ENCODE assay signal across 22 cellular contexts in genomic region chr10:50331486-50331885, GRCh38.
DNase-seq lines count a peak whose midpoint lies in the region; ATAC-seq, FAIRE-seq and TF ChIP-seq lines count a peak whose summit lies in the region.
"Had no signal": no experiment of that assay in that cellular context is flagged by ENCODE, and none has a peak within 500 bp of the region (broad histone marks: within the 10 kb centered on the region; RNA-seq: fewer than 3 reads in every experiment).

No MANE protein-coding gene starts in this region.

- no peaks in the 10 kb centered on the region for H3K27me3 Mint-ChIP-seq in nephron progenitor cell (ENCODE audit: low read depth, poor library complexity)
- H3K27me3 Mint-ChIP-seq: B cell; CD4-positive, alpha-beta T cell had no signal

- no peak overlapping the region for H3K4me3 Mint-ChIP-seq in nephron progenitor cell
- H3K4me3 Mint-ChIP-seq: B cell; CD4-positive, alpha-beta T cell had no signal

- H3K4me3 ChIP-seq in HepG2 (replicated peaks in 1 of 3; ENCODE audit: insufficient read depth in 1 of 3, low read depth in 2 of 3, low read length in 3 of 3) (no peak overlapping the region), right lobe of liver (no peak overlapping the region), K562 (no peak overlapping the region), right atrium auricular region (no peak overlapping the region), PC-9 (no peak overlapping the region), tibial artery (no peak overlapping the region)
- H3K4me3 ChIP-seq: BLaER1 had no signal

- no peaks in the 10 kb centered on the region for H3K27me3 ChIP-seq in HepG2 (ENCODE audit: control insufficient read depth in 1 of 2, insufficient read depth in 2 of 2, low read length in 2 of 2)
- no peaks in the 10 kb centered on the region for H3K27me3 ChIP-seq in right lobe of liver
- H3K27me3 ChIP-seq in K562 (ENCODE audit: control insufficient read depth in 2 of 2, insufficient read depth in 2 of 2, low read length in 2 of 2) = no peaks in the 10 kb centered on the region
- no peaks in the 10 kb centered on the region for H3K27me3 ChIP-seq in right atrium auricular region
- no peaks in the 10 kb centered on the region for H3K27me3 ChIP-seq in PC-9 (ENCODE audit: insufficient read depth, low read depth)
- no peaks in the 10 kb centered on the region for H3K27me3 ChIP-seq in tibial artery
- H3K27me3 ChIP-seq: BLaER1 had no signal

- H2AFZ ChIP-seq in HepG2 (ENCODE audit: low read length) (no peak overlapping the region), K562 (ENCODE audit: low read depth, low read length) (peak overlapping the region; percentile 19; the same call in 1 of the 2 replicates), PC-9 (no peak overlapping the region)

- 0 out of 2 replicates have a peak, but pooled peaks cover 10% of the 10 kb centered on the region for H3K9me2 ChIP-seq in PC-9 (ENCODE audit: insufficient read depth)

- no peak overlapping the region for H3K4me2 ChIP-seq in HepG2 (ENCODE audit: low read depth, low read length)
- H3K4me2 ChIP-seq in K562 (ENCODE audit: insufficient read depth, low read length) = peak overlapping the region; percentile 51
- no peak overlapping the region for H3K4me2 ChIP-seq in PC-9
- H3K4me2 ChIP-seq: BLaER1 had no signal

- no peaks in the 10 kb centered on the region for H4K20me1 ChIP-seq in HepG2 (ENCODE audit: insufficient read depth, low read length)
- no peaks in the 10 kb centered on the region for H4K20me1 ChIP-seq in K562 (replicated peaks; ENCODE audit: control insufficient read depth, insufficient read depth, low read length)
- H4K20me1 ChIP-seq in PC-9 (ENCODE audit: insufficient read depth) = no peaks in the 10 kb centered on the region
- H4K20me1 ChIP-seq: BLaER1 had no signal

- no peaks in the 10 kb centered on the region for H3K4me1 ChIP-seq in HepG2 (ENCODE audit: insufficient read depth, low read length)
- H3K4me1 ChIP-seq in right lobe of liver = no peaks in the 10 kb centered on the region
- peaks cover 22 to 78% of the 10 kb centered on the region in 2 experiments for H3K4me1 ChIP-seq in K562 (replicated peaks in 1 of 2; ENCODE audit: control insufficient read depth in 2 of 2, insufficient read depth in 2 of 2, low read length in 2 of 2)
- peaks cover 0 to 17% of the 10 kb centered on the region in 2 donors for H3K4me1 ChIP-seq in right atrium auricular region
- peaks cover 4% of the 10 kb centered on the region; the same call in 1 of the 2 replicates for H3K4me1 ChIP-seq in PC-9 (replicated peaks; ENCODE audit: insufficient read depth)
- peaks cover 0 to 20% (median 6%) of the 10 kb centered on the region in 4 donors for H3K4me1 ChIP-seq in tibial artery

- in situ Hi-C loops in HepG2 (cut with HindIII; ENCODE audit: extremely low pct_ligation_motif_present, low pct_unique_long_range_greater_than_20kb) = no loop called here
- in situ Hi-C loops in K562 (cut with MboI) = no loop called here

- H3K36me3 ChIP-seq in HepG2 (replicated peaks in 1 of 2; ENCODE audit: control insufficient read depth in 1 of 2, insufficient read depth in 2 of 2, low read length in 2 of 2) = no peaks in the 10 kb centered on the region; a peak in 1 of 5 replicates
- H3K36me3 ChIP-seq in right lobe of liver = peaks cover 0 to 4% (median 0%) of the 10 kb centered on the region in 4 donors
- peaks cover 60% of the 10 kb centered on the region for H3K36me3 ChIP-seq in K562 (ENCODE audit: control insufficient read depth, insufficient read depth, low read length)
- H3K36me3 ChIP-seq in right atrium auricular region = no peaks in the 10 kb centered on the region
- H3K36me3 ChIP-seq in PC-9 (ENCODE audit: low read depth) = peaks cover 14% of the 10 kb centered on the region; the same call in 1 of the 2 replicates
- H3K36me3 ChIP-seq in tibial artery = peaks cover 0 to 6% (median 0%) of the 10 kb centered on the region in 3 donors
- H3K36me3 ChIP-seq: BLaER1 had no signal

- POLR2A ChIA-PET in HepG2 (lab: Yijun Ruan, JAX) (no interaction called here), K562 (lab: Yijun Ruan, JAX) (interaction anchor here (0.6 to 2.8 kb wide), 8 partner anchors 10 to 288 kb away, joined by 3 to 14 read pairs (median 5); no protein-coding TSS in a partner anchor), PC-9 (lab: Charles Lee; ENCODE audit: unreplicated experiment) (interaction anchor here (0.8 kb wide), 1 partner anchor 67 kb away, joined by 3 read pairs; no protein-coding TSS in a partner anchor)

- TF ChIP-seq RAD21 in HepG2 (CRISPR knock-in tag; IDR thresholded peaks at IDR 0.05) (no peak), K562 (CRISPR knock-in tag; conservative IDR thresholded peaks at IDR 0.05 in 1 of 2, IDR thresholded peaks at IDR 0.05 in 1 of 2) (no peak)

- H3F3A ChIP-seq in PC-9 (ENCODE audit: insufficient read depth, low read depth) = peaks cover 9% of the 10 kb centered on the region; the same call in 1 of the 2 replicates

- H3K4me1 Mint-ChIP-seq in nephron progenitor cell = no peaks in the 10 kb centered on the region

- FAIRE-seq in HepG2 (lab: Jason Lieb, UNC) = no peak
- no peak for FAIRE-seq in K562 (lab: Jason Lieb, UNC)
- FAIRE-seq: A204.1, GM12892 had no signal

- intact Hi-C loops in HepG2 (cut with micrococcal nuclease; ENCODE audit: unreplicated experiment) = no loop called here
- intact Hi-C loops in right lobe of liver (cut with DNase I) = no loop called here
- intact Hi-C loops in K562 (cut with micrococcal nuclease) = no loop called here
- intact Hi-C loops in PC-9 (cut with micrococcal nuclease; ENCODE audit: unreplicated experiment) = no loop called here
- intact Hi-C loops in tibial artery (cut with DNase I; ENCODE audit: low total_unique reads) = no loop called here

- no peaks in the 10 kb centered on the region for H3K36me3 Mint-ChIP-seq in nephron progenitor cell (ENCODE audit: low read depth)

- WGBS in HepG2 (ENCODE audit: low lambda C conversion rate) = 99% methylated on average over 2 of the region's 2 CpGs
- WGBS in right lobe of liver (ENCODE audit: insufficient coverage, low coverage, low lambda C conversion rate, missing lambda C conversion rate) = 92% methylated on average over 1 of the region's 2 CpGs
- WGBS in K562 (ENCODE audit: insufficient coverage, low coverage, missing lambda C conversion rate) = 30% methylated on average over 2 of the region's 2 CpGs

- H3K27ac Mint-ChIP-seq in nephron progenitor cell = peak overlapping the region; percentile 1
- H3K27ac Mint-ChIP-seq: B cell; CD4-positive, alpha-beta T cell had no signal

- DNase-seq in HepG2 (ENCODE audit: low spot score) = peak; percentile 5
- DNase-seq in right lobe of liver = no peak
- no peak for DNase-seq in K562 (ENCODE audit: extremely low read depth in 1 of 4, low spot score in 3 of 4)
- no peak for DNase-seq in nephron progenitor cell
- DNase-seq in right atrium auricular region (ENCODE audit: low spot score) = no peak
- no peak for DNase-seq in PC-9
- DNase-seq in tibial artery = no peak
- DNase-seq: Calu3; CD4-positive, alpha-beta T cell; COR-L47; DMS53; DMS79 treated with DMSO at 0.1 percent for 48 hours; GF-D8; GOT3; H7; HCEC 1CT had no signal

- TF ChIP-seq CTCF in HepG2 (CRISPR knock-in tag; IDR thresholded peaks at IDR 0.05) = no peak
- no peak for TF ChIP-seq CTCF in right lobe of liver (IDR thresholded peaks at IDR 0.05)
- TF ChIP-seq CTCF in K562 (IDR thresholded peaks at IDR 0.05 in 2 of 3, conservative IDR thresholded peaks at IDR 0.05 in 1 of 3; ENCODE audit: insufficient read depth in 2 of 3, low read depth in 1 of 3, low read length in 3 of 3) = no peak
- TF ChIP-seq CTCF in nephron progenitor cell (IDR thresholded peaks at IDR 0.05) = no peak
- no peak for TF ChIP-seq CTCF in right atrium auricular region (IDR thresholded peaks at IDR 0.05)
- no peak for TF ChIP-seq CTCF in PC-9 (conservative IDR thresholded peaks at IDR 0.05)
- no peak for TF ChIP-seq CTCF in tibial artery (IDR thresholded peaks at IDR 0.05)

- ATAC-seq in HepG2 = no peak
- no peak for ATAC-seq in right lobe of liver
- ATAC-seq in K562 = no peak; the same call in 2 of the 3 replicates

- no peaks in the 10 kb centered on the region for H3K9me3 Mint-ChIP-seq in nephron progenitor cell
- H3K9me3 Mint-ChIP-seq: CD4-positive, alpha-beta T cell had no signal

- TF ChIP-seq POLR2A in HepG2 (IDR thresholded peaks at IDR 0.05; ENCODE audit: insufficient read depth in 1 of 2, low read depth in 2 of 2, low read length in 2 of 2) (no peak), right lobe of liver (IDR thresholded peaks at IDR 0.05) (no peak), K562 (conservative IDR thresholded peaks at IDR 0.05) (no peak)

- no peaks in the 10 kb centered on the region for H3K9me1 ChIP-seq in K562 (ENCODE audit: control insufficient read depth, insufficient read depth, low read length)

- H3K27ac ChIP-seq in HepG2 (ENCODE audit: extremely low read length, insufficient read depth, low read length) = no peak overlapping the region
- no peak overlapping the region for H3K27ac ChIP-seq in right lobe of liver
- H3K27ac ChIP-seq in K562 (ENCODE audit: extremely low read depth, low read depth, low read length) = peak overlapping the region; percentile 97
- no peak overlapping the region for H3K27ac ChIP-seq in right atrium auricular region
- no peak overlapping the region for H3K27ac ChIP-seq in PC-9
- H3K27ac ChIP-seq in tibial artery = no peak overlapping the region
- H3K27ac ChIP-seq: 22Rv1, BLaER1, C4-2B had no signal

- BruUV-seq in HepG2 (replicated peaks; lab: Mats Ljungman, UMichigan) (no TSS peak), K562 (replicated peaks; lab: Mats Ljungman, UMichigan) (no TSS peak), PC-9 (replicated peaks; lab: Mats Ljungman, UMichigan) (no TSS peak)

- CTCF ChIA-PET in HepG2 (lab: Yijun Ruan, JAX; ENCODE audit: low intra/inter-chr PET ratio, low total read pairs) = no interaction called here
- CTCF ChIA-PET in K562 (lab: Yijun Ruan, JAX; ENCODE audit: low intra/inter-chr PET ratio) = no interaction called here
- CTCF ChIA-PET in PC-9 (lab: Charles Lee) = no interaction called here

- TF ChIP-seq EP300 in HepG2 (IDR thresholded peaks at IDR 0.05; ENCODE audit: low read depth in 2 of 2, low read length in 2 of 2) = no peak
- TF ChIP-seq EP300 in HepG2 (CRISPR knock-in tag; IDR thresholded peaks at IDR 0.05; ENCODE audit: borderline replicate concordance) = no peak
- TF ChIP-seq EP300 in K562 (IDR thresholded peaks at IDR 0.05; ENCODE audit: low read length) = no peak

- H3K9me3 ChIP-seq in HepG2 (ENCODE audit: low read length) (no peaks in the 10 kb centered on the region), right lobe of liver (no peaks in the 10 kb centered on the region), K562 (replicated peaks; ENCODE audit: control insufficient read depth, insufficient read depth, low read depth, low read length) (no peaks in the 10 kb centered on the region), right atrium auricular region (no peaks in the 10 kb centered on the region), PC-9 (ENCODE audit: insufficient read depth, low read depth) (no peaks in the 10 kb centered on the region), tibial artery (no peaks in the 10 kb centered on the region)
- H3K9me3 ChIP-seq: BLaER1 had no signal

- no peaks in the 10 kb centered on the region for H3K79me2 ChIP-seq in HepG2 (ENCODE audit: insufficient read depth, low read length)
- H3K79me2 ChIP-seq in K562 (ENCODE audit: control insufficient read depth, insufficient read depth, low read length) = peaks cover 92% of the 10 kb centered on the region
- peaks cover 44% of the 10 kb centered on the region for H3K79me2 ChIP-seq in PC-9 (ENCODE audit: low read depth)

- H3K9ac ChIP-seq in HepG2 (ENCODE audit: insufficient read depth, low read depth, low read length) (no peak overlapping the region), K562 (ENCODE audit: insufficient read depth in 1 of 2, low read depth in 2 of 2, low read length in 2 of 2) (peak overlapping the region; percentile 13 to 52; a peak in 3 of 4 replicates)
- H3K9ac ChIP-seq: BLaER1 had no signal

Comparison
In these comparisons a context has a peak if more than half of its experiments do, and no peak if none do; other contexts are left out.
1. Of the 241 proteins assayed by ChIP-seq in both HepG2 and K562: peak only in HepG2: none; only in K562: ATF4, ELF4, ERF, GMEB1, HBP1, MAFF and 2 more; in both: none; in neither: 231; mixed calls (peak in some experiments, not most) for 2.